Comparison of ENCODE assay signal across 8 cellular contexts in genomic region chr12:67649165-67650126, GRCh38. TPM values are rescaled to one million over a fixed set of nuclear protein-coding genes. Genes with fewer than 3 reads are reported as not detected.
A peak's percentile ranks its signal among the peaks of the same experiment; 100 is the strongest.
DNase-seq lines count a peak whose midpoint lies in the region; ATAC-seq and TF ChIP-seq lines count a peak whose summit lies in the region.

No MANE protein-coding gene starts in this region.

- H3K27me3 Mint-ChIP-seq in stimulated activated naive B cell treated with anti-CD40 and anti-IgM and Interleukin-4, amounts not matched to agents 10 μg/mL and 1 μg/mL and 100 μg/mL, for 72 hours, result no peaks in the 10 kb centered on the region

- DNase-seq in colonic mucosa, result peak; percentile 58
- peak; percentile 32 to 40 for DNase-seq in lung microvascular endothelial cell (ENCODE audit: low read depth in 2 of 2)
- DNase-seq in stimulated activated naive B cell treated with anti-CD40 and anti-IgM and Interleukin-4, amounts not matched to agents 10 μg/mL and 1 μg/mL and 100 μg/mL, for 72 hours, result peak; percentile 15
- DNase-seq in A172 (ENCODE audit: low spot score), result no peak

- H3K9ac ChIP-seq in BLaER1 treated with 17β-estradiol and CSF1 and Interleukin-3, amounts not matched to agents 10 nM and 100 nM, result peak overlapping the region; percentile 96 to 100 (median 99)
- peak overlapping the region; percentile 82 to 99 for H3K9ac ChIP-seq in colonic mucosa (ENCODE audit: low read depth in 2 of 2, low read length in 2 of 2)

- peak; percentile 18 for ATAC-seq in GM19324 (IDR thresholded peaks at IDR 0.05; ENCODE audit: low FRiP score, unreplicated experiment)
- peak; percentile 35 for ATAC-seq in HG03432 (IDR thresholded peaks at IDR 0.05; ENCODE audit: unreplicated experiment)
- peak; percentile 35 to 38 for ATAC-seq in stimulated activated naive B cell treated with anti-CD40 and anti-IgM and Interleukin-4, amounts not matched to agents 10 μg/mL and 1 μg/mL and 100 μg/mL, for 72 hours (replicated peaks)

- TF ChIP-seq CTCF in WI38 (IDR thresholded peaks at IDR 0.05; ENCODE audit: low read depth, low read length) (no peak), colonic mucosa (IDR thresholded peaks at IDR 0.05) (no peak)

- H3K36me3 ChIP-seq in BLaER1 treated with 17β-estradiol and CSF1 and Interleukin-3, amounts not matched to agents 10 nM and 100 nM, result peaks cover 12 to 29% (median 21%) of the 10 kb centered on the region in 11 experiments; a peak in 21 of 22 replicates
- H3K36me3 ChIP-seq in colonic mucosa, result no peaks in the 10 kb centered on the region

- intact Hi-C loops in colonic mucosa (cut with DNase I), result loop anchor here (5.0 to 10.0 kb wide), 3 partner anchors 205 to 293 kb away; no protein-coding TSS in a partner anchor

- H4K20me1 ChIP-seq in BLaER1 treated with 17β-estradiol and CSF1 and Interleukin-3, amounts not matched to agents 10 nM and 100 nM, result peaks cover 33 to 46% (median 43%) of the 10 kb centered on the region in 11 experiments; a peak in 21 of 22 replicates

- H3K9me3 ChIP-seq in BLaER1 treated with 17β-estradiol and CSF1 and Interleukin-3, amounts not matched to agents 10 nM and 100 nM (replicated peaks in 1 of 11), result no peaks in the 10 kb centered on the region
- H3K9me3 ChIP-seq in colonic mucosa, result no peaks in the 10 kb centered on the region

- peak overlapping the region; percentile 90 to 97 for H3K4me3 Mint-ChIP-seq in stimulated activated naive B cell treated with anti-CD40 and anti-IgM and Interleukin-4, amounts not matched to agents 10 μg/mL and 1 μg/mL and 100 μg/mL, for 72 hours

- H3K4me2 ChIP-seq in BLaER1 treated with 17β-estradiol and CSF1 and Interleukin-3, amounts not matched to agents 10 nM and 100 nM, result peak overlapping the region; percentile 84 to 98 (median 95)

- H3K36me3 Mint-ChIP-seq in stimulated activated naive B cell treated with anti-CD40 and anti-IgM and Interleukin-4, amounts not matched to agents 10 μg/mL and 1 μg/mL and 100 μg/mL, for 72 hours, result peaks cover 28 to 30% of the 10 kb centered on the region in 2 donors

- H3K4me1 Mint-ChIP-seq in stimulated activated naive B cell treated with anti-CD40 and anti-IgM and Interleukin-4, amounts not matched to agents 10 μg/mL and 1 μg/mL and 100 μg/mL, for 72 hours, result peaks cover 35 to 50% of the 10 kb centered on the region in 2 donors

- H3K4me1 ChIP-seq in BLaER1 treated with 17β-estradiol and CSF1 and Interleukin-3, amounts not matched to agents 10 nM and 100 nM, result peaks cover 24 to 33% (median 28%) of the 10 kb centered on the region in 10 experiments
- H3K4me1 ChIP-seq in colonic mucosa, result peaks cover 5% of the 10 kb centered on the region

- peak overlapping the region; percentile 95 for H3K27ac Mint-ChIP-seq in stimulated activated naive B cell treated with anti-CD40 and anti-IgM and Interleukin-4, amounts not matched to agents 10 μg/mL and 1 μg/mL and 100 μg/mL, for 72 hours

- no peaks in the 10 kb centered on the region for H3K9me3 Mint-ChIP-seq in stimulated activated naive B cell treated with anti-CD40 and anti-IgM and Interleukin-4, amounts not matched to agents 10 μg/mL and 1 μg/mL and 100 μg/mL, for 72 hours

- H3K27me3 ChIP-seq in BLaER1 treated with 17β-estradiol and CSF1 and Interleukin-3, amounts not matched to agents 10 nM and 100 nM, result no peaks in the 10 kb centered on the region
- no peaks in the 10 kb centered on the region for H3K27me3 ChIP-seq in colonic mucosa

- H3K27ac ChIP-seq in BLaER1 treated with 17β-estradiol and CSF1 and Interleukin-3, amounts not matched to agents 10 nM and 100 nM, result peak overlapping the region; percentile 93 to 99 (median 97)
- peak overlapping the region; percentile 99 for H3K27ac ChIP-seq in colonic mucosa

- H3K4me3 ChIP-seq in BLaER1 treated with 17β-estradiol and CSF1 and Interleukin-3, amounts not matched to agents 10 nM and 100 nM, result peak overlapping the region; percentile 93 to 100 (median 99)
- peak overlapping the region; percentile 83 for H3K4me3 ChIP-seq in WI38 (ENCODE audit: low read depth, low read length)
- H3K4me3 ChIP-seq in colonic mucosa, result peak overlapping the region; percentile 94

RNA-seq across cellular contexts. Expression of gene DYRK2, which starts 0.9 kb away (rescaled TPM):
- total RNA-seq in colonic mucosa (100 to 1,000 TPM in 1 of 2 donors, 10 to 100 TPM in 1; 66.0 to 112 TPM), lung microvascular endothelial cell (4.4 and 4.6 TPM in 2 replicates)
- total RNA-seq in A172 (2014; rRNA removed; shearing (Covaris generic)), result 17.3 and 22.4 TPM in 2 replicates
